12 cellular contexts compared by ENCODE assay signal in the genomic region with DNA sequence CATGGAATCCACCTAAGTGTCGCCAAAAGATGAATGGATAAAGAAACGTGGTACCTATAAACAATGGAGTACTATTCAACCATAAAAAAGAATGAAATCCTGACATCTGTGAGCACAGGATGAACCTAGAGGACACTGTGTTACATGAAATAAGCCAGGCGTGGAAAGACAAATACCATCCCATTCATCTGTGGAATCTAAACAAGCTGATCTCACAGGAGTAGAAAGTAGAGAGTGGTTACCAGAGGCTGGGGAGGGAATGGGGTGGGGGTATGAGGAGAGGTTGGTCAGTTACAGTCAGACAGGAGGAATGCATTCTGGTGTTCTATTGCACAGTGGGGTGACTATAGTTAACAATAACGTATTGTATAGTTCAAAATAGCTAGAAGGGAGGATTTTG.
DNase-seq lines count a peak whose midpoint lies in the region; ATAC-seq lines count a peak whose summit lies in the region.
"Had no signal": no experiment of that assay in that cellular context is flagged by ENCODE, and none has a peak within 500 bp of the region (broad histone marks: within the 10 kb centered on the region; RNA-seq: fewer than 3 reads in every experiment).

No MANE protein-coding gene starts in this region.

- peaks cover 0 to 3% of the 10 kb centered on the region in 2 experiments for H3K36me3 ChIP-seq in trophoblast cell (ENCODE audit: control insufficient read depth in 1 of 2, insufficient read depth in 2 of 2, low read length in 2 of 2)
- H3K36me3 ChIP-seq: HAP-1 had no signal

- H2BK120ac ChIP-seq in trophoblast cell (ENCODE audit: insufficient read depth, low read length, poor library complexity) = no peak overlapping the region

- H3K79me1 ChIP-seq in trophoblast cell (ENCODE audit: low read length) = peaks cover 2% of the 10 kb centered on the region

- no peaks in the 10 kb centered on the region for H3K27me3 ChIP-seq in trophoblast cell (ENCODE audit: insufficient read depth, low read length)

- no peak overlapping the region for H4K91ac ChIP-seq in trophoblast cell (ENCODE audit: low read depth, low read length)

- H3K9ac ChIP-seq in trophoblast cell (ENCODE audit: low read length) = no peak overlapping the region

- H3K9me3 ChIP-seq in trophoblast cell (ENCODE audit: insufficient read depth, low read depth, low read length) = no peaks in the 10 kb centered on the region
- H3K9me3 ChIP-seq: HAP-1 had no signal

- no peak overlapping the region for H3K27ac ChIP-seq in trophoblast cell (ENCODE audit: low read depth, low read length)

- H3K27me3 Mint-ChIP-seq in activated naive CD8-positive, alpha-beta T cell treated with anti-CD3 and anti-CD28 coated beads, Interleukin-2, amount 50 U/mL, for 24 hours = no peaks in the 10 kb centered on the region
- H3K27me3 Mint-ChIP-seq: activated naive CD8-positive, alpha-beta T cell treated with anti-CD3 and anti-CD28 coated beads, Interleukin-2, amount 10 ng/mL, durations not matched to agents 7 days and 5 days; stimulated activated memory B cell treated with anti-CD40 and anti-IgM and Interleukin-4, amounts not matched to agents 10 μg/mL and 1 μg/mL and 100 μg/mL, for 72 hours had no signal

- H3K18ac ChIP-seq in trophoblast cell (ENCODE audit: low read length) = no peak overlapping the region

- no peak overlapping the region for H3K27ac Mint-ChIP-seq in activated naive CD8-positive, alpha-beta T cell treated with anti-CD3 and anti-CD28 coated beads, Interleukin-2, amount 50 U/mL, for 24 hours
- H3K27ac Mint-ChIP-seq: activated naive CD8-positive, alpha-beta T cell treated with anti-CD3 and anti-CD28 coated beads, Interleukin-2, amount 10 ng/mL, durations not matched to agents 7 days and 5 days; stimulated activated memory B cell treated with anti-CD40 and anti-IgM and Interleukin-4, amounts not matched to agents 10 μg/mL and 1 μg/mL and 100 μg/mL, for 72 hours had no signal

- no peak overlapping the region for H2BK5ac ChIP-seq in trophoblast cell (ENCODE audit: low read depth, low read length, poor library complexity)

- no peak overlapping the region for H2AK5ac ChIP-seq in trophoblast cell (ENCODE audit: low read length)

- DNase-seq in Daoy (ENCODE audit: low read depth) (peak; percentile 90), NCI-H526 (lab: John Stamatoyannopoulos, UW) (peak; percentile 66 to 73), dedifferentiated amniotic fluid mesenchymal stem cell (ENCODE audit: extremely low spot score) (peak; percentile 52), trophoblast cell (peak; percentile 16 to 58), NCI-H2196 (lab: John Stamatoyannopoulos, UW; ENCODE audit: unreplicated experiment) (no peak), ureter (ENCODE audit: low spot score) (no peak)
- DNase-seq in activated naive CD8-positive, alpha-beta T cell treated with anti-CD3 and anti-CD28 coated beads, Interleukin-2, amount 50 U/mL, for 24 hours = no peak
- DNase-seq: activated naive CD8-positive, alpha-beta T cell treated with anti-CD3 and anti-CD28 coated beads, Interleukin-2, amount 10 ng/mL, durations not matched to agents 7 days and 5 days; NCI-H187 had no signal

- H2AFZ ChIP-seq in trophoblast cell (ENCODE audit: insufficient read depth, low read length, poor library complexity) = no peak overlapping the region

- no peak overlapping the region for H4K12ac ChIP-seq in trophoblast cell (ENCODE audit: low read depth, low read length)

- H3K23ac ChIP-seq in trophoblast cell (ENCODE audit: low read length) = no peak overlapping the region

- no peak overlapping the region for H2BK12ac ChIP-seq in trophoblast cell (ENCODE audit: low read length)

- no peak overlapping the region for H3K4me3 Mint-ChIP-seq in activated naive CD8-positive, alpha-beta T cell treated with anti-CD3 and anti-CD28 coated beads, Interleukin-2, amount 50 U/mL, for 24 hours
- H3K4me3 Mint-ChIP-seq: activated naive CD8-positive, alpha-beta T cell treated with anti-CD3 and anti-CD28 coated beads, Interleukin-2, amount 10 ng/mL, durations not matched to agents 7 days and 5 days; stimulated activated memory B cell treated with anti-CD40 and anti-IgM and Interleukin-4, amounts not matched to agents 10 μg/mL and 1 μg/mL and 100 μg/mL, for 72 hours had no signal

- H3K9me3 Mint-ChIP-seq in activated naive CD8-positive, alpha-beta T cell treated with anti-CD3 and anti-CD28 coated beads, Interleukin-2, amount 50 U/mL, for 24 hours = no peaks in the 10 kb centered on the region
- H3K9me3 Mint-ChIP-seq: activated naive CD8-positive, alpha-beta T cell treated with anti-CD3 and anti-CD28 coated beads, Interleukin-2, amount 10 ng/mL, durations not matched to agents 7 days and 5 days; stimulated activated memory B cell treated with anti-CD40 and anti-IgM and Interleukin-4, amounts not matched to agents 10 μg/mL and 1 μg/mL and 100 μg/mL, for 72 hours had no signal

- H3K4me3 ChIP-seq in trophoblast cell (ENCODE audit: low read depth, low read length) = no peak overlapping the region
- H3K4me3 ChIP-seq: HAP-1 had no signal

- no peak overlapping the region for H3K4ac ChIP-seq in trophoblast cell (ENCODE audit: low read depth, low read length)

- no peaks in the 10 kb centered on the region for H3K36me3 Mint-ChIP-seq in activated naive CD8-positive, alpha-beta T cell treated with anti-CD3 and anti-CD28 coated beads, Interleukin-2, amount 50 U/mL, for 24 hours (ENCODE audit: low read depth)
- H3K36me3 Mint-ChIP-seq: activated naive CD8-positive, alpha-beta T cell treated with anti-CD3 and anti-CD28 coated beads, Interleukin-2, amount 10 ng/mL, durations not matched to agents 7 days and 5 days had no signal

- WGBS in trophoblast cell (ENCODE audit: extremely low coverage, insufficient coverage, insufficient read length) = no CpG with 5 or more reads among the region's 4 CpGs

- no peak overlapping the region for H3K4me2 ChIP-seq in trophoblast cell (ENCODE audit: low read length)

- peaks cover 7% of the 10 kb centered on the region in 2 experiments for H3K4me1 ChIP-seq in trophoblast cell (ENCODE audit: control insufficient read depth in 1 of 2, insufficient read depth in 2 of 2, low read length in 2 of 2)
- H3K4me1 ChIP-seq: HAP-1 had no signal

- H4K8ac ChIP-seq in trophoblast cell (ENCODE audit: low read depth, low read length) = no peak overlapping the region

- H3K79me2 ChIP-seq in trophoblast cell (ENCODE audit: control insufficient read depth, insufficient read depth, low read length, poor library complexity) = no peaks in the 10 kb centered on the region

- peaks cover 10% of the 10 kb centered on the region for H3K4me1 Mint-ChIP-seq in activated naive CD8-positive, alpha-beta T cell treated with anti-CD3 and anti-CD28 coated beads, Interleukin-2, amount 50 U/mL, for 24 hours
- H3K4me1 Mint-ChIP-seq: activated naive CD8-positive, alpha-beta T cell treated with anti-CD3 and anti-CD28 coated beads, Interleukin-2, amount 10 ng/mL, durations not matched to agents 7 days and 5 days had no signal

- no peak overlapping the region for H3K14ac ChIP-seq in trophoblast cell (ENCODE audit: low read length)

- no peak for ATAC-seq in GM19328 (IDR thresholded peaks at IDR 0.05; ENCODE audit: unreplicated experiment)
- ATAC-seq in activated naive CD8-positive, alpha-beta T cell treated with anti-CD3 and anti-CD28 coated beads, Interleukin-2, amount 50 U/mL, for 24 hours = no peak
- ATAC-seq: stimulated activated memory B cell treated with anti-CD40 and anti-IgM and Interleukin-4, amounts not matched to agents 10 μg/mL and 1 μg/mL and 100 μg/mL, for 72 hours had no signal

Comparison
In these comparisons a context has a peak if more than half of its experiments do, and no peak if none do; other contexts are left out.
1. DNase-seq: peak in Daoy (single experiment), NCI-H526 (2 of 2), dedifferentiated amniotic fluid mesenchymal stem cell (single experiment) and trophoblast cell (2 of 2); none in NCI-H2196 (single experiment), ureter (single experiment) and activated naive CD8-positive, alpha-beta T cell treated with anti-CD3 and anti-CD28 coated beads, Interleukin-2, amount 50 U/mL, for 24 hours (single experiment).